ENCODE assay signal across 1 cellular context in genomic region chr18:29163596-29163995, GRCh38.
TF ChIP-seq lines count a peak whose summit lies in the region.

No MANE protein-coding gene starts in this region.

TF ChIP-seq in IMR-90, 13 proteins besides CTCF, POLR2A, EP300 and RAD21 (continued from another document):
- no peak for TF ChIP-seq MAZ (IDR thresholded peaks at IDR 0.05; ENCODE audit: borderline replicate concordance, low read depth, low read length)
